In the genomic region with DNA sequence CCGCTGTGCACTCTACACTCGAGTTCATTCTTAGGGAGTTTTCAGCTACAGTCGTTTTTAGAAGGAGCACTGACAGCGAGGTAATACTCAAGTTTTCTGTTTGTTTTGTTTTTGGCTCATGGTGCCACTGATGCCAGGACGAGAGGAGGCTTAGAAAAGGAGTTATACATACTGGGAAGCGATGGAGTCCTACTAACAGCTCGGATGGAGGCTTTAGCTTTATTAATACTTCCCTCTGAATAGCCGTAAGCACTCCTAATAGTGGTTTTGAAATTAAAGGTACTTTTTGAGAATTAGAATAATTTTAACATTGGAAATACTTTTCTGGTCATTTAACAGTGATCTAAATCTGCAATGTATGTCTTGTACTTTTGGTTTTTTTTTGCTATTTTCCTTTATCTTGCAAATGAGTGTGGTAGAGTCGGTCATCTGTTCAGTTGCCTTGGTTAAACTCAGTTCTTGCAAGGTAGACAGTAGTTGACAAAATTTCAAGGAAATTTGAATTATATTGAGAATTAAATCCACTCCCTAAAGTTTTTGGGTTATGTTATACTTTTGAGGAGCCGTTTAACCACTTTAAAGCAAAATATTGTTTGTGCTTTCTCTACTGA, we compare ENCODE assay signal across 7 cellular contexts. TPM values are rescaled to one million over a fixed set of nuclear protein-coding genes. Genes with fewer than 3 reads are reported as not detected.
A peak's percentile ranks its signal among the peaks of the same experiment; 100 is the strongest.
DNase-seq lines count a peak whose midpoint lies in the region; ATAC-seq and TF ChIP-seq lines count a peak whose summit lies in the region.

No MANE protein-coding gene starts in this region.

- intact Hi-C loops in activated CD4-positive, alpha-beta memory T cell treated with anti-CD3 and anti-CD28 coated beads for 36 hours (cut with micrococcal nuclease), result no loop called here

- H3K4me1 ChIP-seq in smooth muscle cell (ENCODE audit: low read depth), result peaks cover 40% of the 10 kb centered on the region

- H3K27me3 ChIP-seq in smooth muscle cell (ENCODE audit: low read depth), result no peaks in the 10 kb centered on the region

- H3K36me3 Mint-ChIP-seq in activated CD4-positive, alpha-beta memory T cell treated with anti-CD3 and anti-CD28 coated beads for 36 hours, result no peaks in the 10 kb centered on the region

- peak overlapping the region; percentile 96 for H3K4me3 Mint-ChIP-seq in activated CD4-positive, alpha-beta memory T cell treated with anti-CD3 and anti-CD28 coated beads for 36 hours

- CTCF ChIA-PET in activated CD4-positive, alpha-beta memory T cell treated with anti-CD3 and anti-CD28 coated beads for 36 hours (lab: Charles Lee), result interaction anchor here (1.0 to 4.5 kb wide), 3 partner anchors 21 to 705 kb away, joined by 5 to 36 read pairs (median 7); partner anchors contain the start of gene CBLL1

- H3K9me3 ChIP-seq in smooth muscle cell (replicated peaks; ENCODE audit: low read depth), result no peaks in the 10 kb centered on the region

- peaks cover 16% of the 10 kb centered on the region for H3F3A ChIP-seq in smooth muscle cell (ENCODE audit: low read depth)

- H4K20me1 ChIP-seq in smooth muscle cell (ENCODE audit: low read depth), result peaks cover 53% of the 10 kb centered on the region

- ATAC-seq in GM19351 (IDR thresholded peaks at IDR 0.05; ENCODE audit: unreplicated experiment) (no peak), GM21825 (IDR thresholded peaks at IDR 0.05; ENCODE audit: unreplicated experiment) (no peak)

- no peak for TF ChIP-seq CTCF in HFF-Myc (IDR thresholded peaks at IDR 0.05; ENCODE audit: low read depth, low read length, missing control alignments)
- TF ChIP-seq CTCF in smooth muscle cell (IDR thresholded peaks at IDR 0.05; ENCODE audit: borderline replicate concordance, insufficient read depth, poor library complexity, severe bottlenecking), result no peak

- DNase-seq in HFF-Myc (ENCODE audit: extremely low read depth, low read depth), result no peak
- DNase-seq in activated CD4-positive, alpha-beta memory T cell treated with anti-CD3 and anti-CD28 coated beads for 36 hours, result no peak
- DNase-seq in hepatic stellate cell (ENCODE audit: low spot score), result peak; percentile 11
- no peak for DNase-seq in smooth muscle cell (lab: John Stamatoyannopoulos, UW; ENCODE audit: unreplicated experiment)
- no peak for DNase-seq in COLO829 (ENCODE audit: low spot score)

- H3K27ac ChIP-seq in smooth muscle cell (ENCODE audit: low read depth), result peak overlapping the region; percentile 99

- peak overlapping the region; percentile 98 for H3K4me2 ChIP-seq in smooth muscle cell

- peaks cover 2% of the 10 kb centered on the region for H3K27me3 Mint-ChIP-seq in activated CD4-positive, alpha-beta memory T cell treated with anti-CD3 and anti-CD28 coated beads for 36 hours

- 7% methylated on average over 10 of the region's 10 CpGs for WGBS in smooth muscle cell (ENCODE audit: low lambda C conversion rate)

- H3K4me3 ChIP-seq in HFF-Myc (replicated peaks; ENCODE audit: low read depth, low read length) (peak overlapping the region; percentile 65), smooth muscle cell (peak overlapping the region; percentile 91)

- peaks cover 53% of the 10 kb centered on the region for H3K79me2 ChIP-seq in smooth muscle cell (ENCODE audit: low read depth)

- no peaks in the 10 kb centered on the region for H3K9me3 Mint-ChIP-seq in activated CD4-positive, alpha-beta memory T cell treated with anti-CD3 and anti-CD28 coated beads for 36 hours

- peaks cover 49% of the 10 kb centered on the region for H3K4me1 Mint-ChIP-seq in activated CD4-positive, alpha-beta memory T cell treated with anti-CD3 and anti-CD28 coated beads for 36 hours (ENCODE audit: low read depth)

- peak overlapping the region; percentile 97 for H3K27ac Mint-ChIP-seq in activated CD4-positive, alpha-beta memory T cell treated with anti-CD3 and anti-CD28 coated beads for 36 hours

- no peaks in the 10 kb centered on the region for H3K36me3 ChIP-seq in smooth muscle cell (ENCODE audit: low read depth)

- H2AFZ ChIP-seq in smooth muscle cell (ENCODE audit: low read depth), result no peak overlapping the region

- H3K9ac ChIP-seq in smooth muscle cell (ENCODE audit: low read depth), result peak overlapping the region; percentile 100

- POLR2A ChIA-PET in activated CD4-positive, alpha-beta memory T cell treated with anti-CD3 and anti-CD28 coated beads for 36 hours (lab: Charles Lee), result interaction anchor here (1.0 to 3.0 kb wide), 6 partner anchors 9 to 885 kb away, joined by 3 to 24 read pairs (median 8); partner anchors contain the start of genes COG5, DUS4L and NAMPT

RNA-seq across cellular contexts. Expression of gene HBP1, which starts 1.4 kb away (rescaled TPM):
- 10 to 100 TPM; 24.3 to 26.7 TPM for total RNA-seq in activated CD4-positive, alpha-beta memory T cell treated with anti-CD3 and anti-CD28 coated beads for 36 hours
- total RNA-seq in smooth muscle cell, result 102 and 105 TPM in 2 replicates
- 57.9 and 61.2 TPM in 2 replicates for polyA plus RNA-seq in smooth muscle cell
